18 cellular contexts compared by ENCODE assay signal in the genomic region with DNA sequence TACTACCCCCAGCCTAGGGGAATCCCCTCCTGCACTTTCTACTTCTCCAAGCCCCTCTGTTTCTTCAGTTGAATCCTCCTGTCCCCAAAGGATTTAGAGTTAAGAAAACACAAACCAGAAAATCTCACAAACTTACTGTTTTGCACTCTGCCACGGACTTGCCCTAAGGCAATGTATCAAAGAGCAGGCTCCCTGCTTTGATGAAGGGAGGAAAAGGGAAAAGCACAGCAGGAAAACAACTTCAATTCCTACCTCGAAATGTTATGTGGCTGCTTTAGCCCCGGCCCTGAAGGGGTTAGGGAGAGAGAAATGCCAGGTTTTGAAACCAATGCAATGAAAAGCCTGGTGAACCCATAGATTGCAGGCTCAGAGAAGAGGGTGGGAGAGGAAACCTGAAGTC.
A peak's percentile ranks its signal among the peaks of the same experiment; 100 is the strongest.
DNase-seq lines count a peak whose midpoint lies in the region; ATAC-seq, FAIRE-seq and TF ChIP-seq lines count a peak whose summit lies in the region.
"Had no signal": no experiment of that assay in that cellular context is flagged by ENCODE, and none has a peak within 500 bp of the region (broad histone marks: within the 10 kb centered on the region; RNA-seq: fewer than 3 reads in every experiment).

No MANE protein-coding gene starts in this region.

- no peaks in the 10 kb centered on the region for H3K79me2 ChIP-seq in DND-41 (ENCODE audit: insufficient read depth, low read length)
- H3K79me2 ChIP-seq in MM.1S (ENCODE audit: low read length) = no peaks in the 10 kb centered on the region
- H3K79me2 ChIP-seq in neural progenitor cell (ENCODE audit: low read depth) = no peaks in the 10 kb centered on the region

- H3K9me3 Mint-ChIP-seq in neural progenitor cell = peaks cover 5% of the 10 kb centered on the region
- peaks cover 4% of the 10 kb centered on the region for H3K9me3 Mint-ChIP-seq in stimulated activated memory B cell treated with anti-CD40 and anti-IgM and Interleukin-4, amounts not matched to agents 10 μg/mL and 1 μg/mL and 100 μg/mL, for 72 hours

- no peak overlapping the region for H3K4me3 Mint-ChIP-seq in neural progenitor cell
- no peak overlapping the region for H3K4me3 Mint-ChIP-seq in stimulated activated memory B cell treated with anti-CD40 and anti-IgM and Interleukin-4, amounts not matched to agents 10 μg/mL and 1 μg/mL and 100 μg/mL, for 72 hours
- H3K4me3 Mint-ChIP-seq: B cell had no signal

- H2AFZ ChIP-seq in DND-41 (ENCODE audit: low read depth, low read length) (no peak overlapping the region), MM.1S (ENCODE audit: low read length) (no peak overlapping the region), neural progenitor cell (replicated peaks) (peak overlapping the region; percentile 59)

- H3K27me3 ChIP-seq in DND-41 (ENCODE audit: insufficient read depth, low read length, poor library complexity) = no peaks in the 10 kb centered on the region
- no peaks in the 10 kb centered on the region for H3K27me3 ChIP-seq in MM.1S (replicated peaks; ENCODE audit: insufficient read depth, low read length)
- H3K27me3 ChIP-seq in adipocyte (replicated peaks; ENCODE audit: control insufficient read depth, insufficient read depth, low read length) = peaks cover 17% of the 10 kb centered on the region
- no peaks in the 10 kb centered on the region for H3K27me3 ChIP-seq in neural progenitor cell
- H3K27me3 ChIP-seq: Peyer's patch, SJCRH30 had no signal

- H3K9ac ChIP-seq in DND-41 (ENCODE audit: low read depth, low read length) (no peak overlapping the region), MM.1S (ENCODE audit: low read length) (no peak overlapping the region), adipocyte (ENCODE audit: low read length) (no peak overlapping the region), neural progenitor cell (no peak overlapping the region)

- H3K4me3 ChIP-seq in DND-41 (ENCODE audit: low read depth in 1 of 2, low read length in 2 of 2) (no peak overlapping the region), MM.1S (ENCODE audit: low read length) (0 out of 2 replicates have a peak overlapping the region, but pooled peaks have one; percentile 21), adipocyte (ENCODE audit: low read length) (no peak overlapping the region), neural progenitor cell (no peak overlapping the region)
- H3K4me3 ChIP-seq: Peyer's patch, SJCRH30 had no signal

- H3K9me3 ChIP-seq in DND-41 (ENCODE audit: insufficient read depth, low read length, severe bottlenecking) (peaks cover 5% of the 10 kb centered on the region), MM.1S (replicated peaks; ENCODE audit: insufficient read depth, low read length) (no peaks in the 10 kb centered on the region), adipocyte (ENCODE audit: control insufficient read depth, low read length) (peaks cover 6% of the 10 kb centered on the region), neural progenitor cell (ENCODE audit: low read depth) (peaks cover 6% of the 10 kb centered on the region)
- H3K9me3 ChIP-seq: Peyer's patch, SJCRH30 had no signal

- no peak for ATAC-seq in DND-41 (ENCODE audit: insufficient read depth, low read depth)
- ATAC-seq in stimulated activated memory B cell treated with anti-CD40 and anti-IgM and Interleukin-4, amounts not matched to agents 10 μg/mL and 1 μg/mL and 100 μg/mL, for 72 hours = no peak

- H3F3A ChIP-seq in MM.1S (ENCODE audit: insufficient read depth, low read length) (peaks cover 18% of the 10 kb centered on the region), neural progenitor cell (ENCODE audit: low read depth) (no peaks in the 10 kb centered on the region)

- no peaks in the 10 kb centered on the region for H4K20me1 ChIP-seq in DND-41 (ENCODE audit: insufficient read depth, low read length)
- H4K20me1 ChIP-seq in MM.1S (ENCODE audit: insufficient read depth, low read length) = no peaks in the 10 kb centered on the region
- H4K20me1 ChIP-seq in neural progenitor cell (ENCODE audit: low read depth) = no peaks in the 10 kb centered on the region

- H3K27ac ChIP-seq in DND-41 (ENCODE audit: low read length) (peak overlapping the region; percentile 67), MM.1S (ENCODE audit: low read length) (peak overlapping the region; percentile 64; the same call in 1 of the 2 replicates), neural progenitor cell (no peak overlapping the region)
- H3K27ac ChIP-seq: Peyer's patch, SJCRH30 had no signal

- peak overlapping the region; percentile 90 for H3K27ac Mint-ChIP-seq in neural progenitor cell
- no peak overlapping the region for H3K27ac Mint-ChIP-seq in stimulated activated memory B cell treated with anti-CD40 and anti-IgM and Interleukin-4, amounts not matched to agents 10 μg/mL and 1 μg/mL and 100 μg/mL, for 72 hours
- H3K27ac Mint-ChIP-seq: B cell had no signal

- no peaks in the 10 kb centered on the region for H3K36me3 Mint-ChIP-seq in neural progenitor cell
- H3K36me3 Mint-ChIP-seq in stimulated activated memory B cell treated with anti-CD40 and anti-IgM and Interleukin-4, amounts not matched to agents 10 μg/mL and 1 μg/mL and 100 μg/mL, for 72 hours = no peaks in the 10 kb centered on the region

- H3K4me2 ChIP-seq in DND-41 (ENCODE audit: insufficient read depth, low read length) = no peak overlapping the region
- peak overlapping the region; percentile 73 for H3K4me2 ChIP-seq in MM.1S (ENCODE audit: low read depth, low read length)
- H3K4me2 ChIP-seq in neural progenitor cell = no peak overlapping the region

- no peak for TF ChIP-seq CTCF in DND-41 (IDR thresholded peaks at IDR 0.05; ENCODE audit: borderline replicate concordance, extremely low read depth, low read length, poor library complexity, severe bottlenecking)
- no peak for TF ChIP-seq CTCF in MM.1S (IDR thresholded peaks at IDR 0.05; ENCODE audit: low read length)
- no peak for TF ChIP-seq CTCF in neural progenitor cell (IDR thresholded peaks at IDR 0.05)

- no peak for DNase-seq in DND-41
- DNase-seq in MM.1S = no peak
- peak; percentile 19 for DNase-seq in adipocyte (ENCODE audit: low read depth)
- no peak for DNase-seq in neural progenitor cell (ENCODE audit: low spot score)
- DNase-seq in RCC 7860 (ENCODE audit: low spot score) = no peak
- no peak for DNase-seq in activated gamma-delta T cell (lab: John Stamatoyannopoulos, UW)
- DNase-seq: Kasumi-1, NCI-H1105, NCI-H146, NCI-H2029, NCI-H2227 treated with DMSO at 0.1 percent for 48 hours, NCI-H510A, Peyer's patch had no signal

- peaks cover 23% of the 10 kb centered on the region for H3K4me1 Mint-ChIP-seq in neural progenitor cell
- no peaks in the 10 kb centered on the region for H3K4me1 Mint-ChIP-seq in stimulated activated memory B cell treated with anti-CD40 and anti-IgM and Interleukin-4, amounts not matched to agents 10 μg/mL and 1 μg/mL and 100 μg/mL, for 72 hours
- H3K4me1 Mint-ChIP-seq: B cell had no signal

- no peak for FAIRE-seq in RCC 7860 (lab: Jason Lieb, UNC)
- FAIRE-seq: A204.1, H54 had no signal

- H3K9me2 ChIP-seq in MM.1S (replicated peaks; ENCODE audit: insufficient read depth, low read length) = no peaks in the 10 kb centered on the region

- no peaks in the 10 kb centered on the region for H3K36me3 ChIP-seq in DND-41 (ENCODE audit: insufficient read depth, low read length)
- H3K36me3 ChIP-seq in MM.1S (replicated peaks; ENCODE audit: insufficient read depth, low read length) = no peaks in the 10 kb centered on the region
- H3K36me3 ChIP-seq in adipocyte (ENCODE audit: control insufficient read depth, insufficient read depth, low read length, severe bottlenecking) = no peaks in the 10 kb centered on the region
- H3K36me3 ChIP-seq in neural progenitor cell = no peaks in the 10 kb centered on the region
- H3K36me3 ChIP-seq: Peyer's patch, SJCRH30 had no signal

- peaks cover 28% of the 10 kb centered on the region for H3K4me1 ChIP-seq in DND-41 (ENCODE audit: insufficient read depth, low read length)
- peaks cover 30% of the 10 kb centered on the region for H3K4me1 ChIP-seq in MM.1S (ENCODE audit: low read length)
- no peaks in the 10 kb centered on the region for H3K4me1 ChIP-seq in adipocyte (ENCODE audit: control insufficient read depth, insufficient read depth, low read length)
- peaks cover 14% of the 10 kb centered on the region for H3K4me1 ChIP-seq in neural progenitor cell
- H3K4me1 ChIP-seq: Peyer's patch, SJCRH30 had no signal

- peaks cover 5% of the 10 kb centered on the region for H3K27me3 Mint-ChIP-seq in neural progenitor cell (ENCODE audit: insufficient read depth, low read depth)
- H3K27me3 Mint-ChIP-seq in stimulated activated memory B cell treated with anti-CD40 and anti-IgM and Interleukin-4, amounts not matched to agents 10 μg/mL and 1 μg/mL and 100 μg/mL, for 72 hours = peaks cover 31% of the 10 kb centered on the region
